ENCODE assay signal across 20 cellular contexts in the genomic region with DNA sequence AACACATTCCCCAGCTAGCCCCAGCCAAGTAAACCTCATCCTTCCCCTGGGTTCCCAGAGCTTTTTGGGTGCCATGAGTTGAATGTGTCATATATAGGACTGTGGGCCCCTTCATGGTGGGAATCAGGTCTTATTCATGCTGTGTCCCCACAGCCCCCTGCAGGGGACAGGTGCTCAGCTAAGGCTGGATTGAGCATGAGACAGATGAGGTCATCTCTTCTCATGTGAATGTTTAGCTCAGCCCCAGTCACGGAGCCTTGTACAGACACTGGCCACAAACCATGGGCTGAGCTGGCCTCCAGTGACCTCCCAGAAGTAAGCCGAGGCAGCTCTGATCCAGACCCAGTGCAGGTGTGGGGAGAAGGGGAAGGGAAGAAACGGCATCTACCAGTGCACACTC.
"Had no signal": no experiment of that assay in that cellular context is flagged by ENCODE, and none has a peak within 500 bp of the region (broad histone marks: within the 10 kb centered on the region; RNA-seq: fewer than 3 reads in every experiment).

No MANE protein-coding gene starts in this region.

- H3K4me3 ChIP-seq: breast epithelium, heart right ventricle, transverse colon, vagina had no signal

- H3K9me3 Mint-ChIP-seq: activated CD4-positive, alpha-beta T cell treated with anti-CD3 and anti-CD28 coated beads, Interleukin-2, amount 10 ng/mL, durations not matched to agents 7 days and 5 days; activated naive CD8-positive, alpha-beta T cell treated with anti-CD3 and anti-CD28 coated beads, Interleukin-2, amount 10 ng/mL, durations not matched to agents 7 days and 5 days; activated T-helper 1 cell treated with anti-CD3 and anti-CD28 coated beads, Interleukin-12 subunit alpha, Interleukin-12 subunit beta, Interleukin-2, Interleukin-4 antibody, amounts not matched to agents 30 ng/mL and 10 ng/mL and 1 ng/mL, durations not matched to agents 14 hours and 24 hours and 36 hours; effector memory CD8-positive, alpha-beta T cell; naive thymus-derived CD4-positive, alpha-beta T cell; T-helper 2 cell treated with Interferon-gamma antibody and Interleukin-4, amounts not matched to agents 5 μg/mL and 100 μg/mL, for 36 hours had no signal

- ATAC-seq: effector memory CD8-positive, alpha-beta T cell; heart right ventricle; left lobe of liver; naive thymus-derived CD4-positive, alpha-beta T cell; stimulated activated naive CD8-positive, alpha-beta T cell treated with anti-CD3 and anti-CD28 coated beads, Interleukin-15, Interleukin-2, amounts not matched to agents 100 U/mL and 50 U/mL, for 24 hours had no signal

- FAIRE-seq: islet of Langerhans, small intestine had no signal

- H3K27ac ChIP-seq: breast epithelium, heart right ventricle, neutrophil, transverse colon, vagina had no signal

- H3K36me3 ChIP-seq: breast epithelium, neutrophil, vagina had no signal

- H3K4me1 ChIP-seq: breast epithelium, vagina had no signal

- H3K9me3 ChIP-seq: breast epithelium, heart right ventricle, neutrophil, transverse colon, vagina had no signal

- H3K27ac Mint-ChIP-seq: activated CD4-positive, alpha-beta T cell treated with anti-CD3 and anti-CD28 coated beads, Interleukin-2, amount 10 ng/mL, durations not matched to agents 7 days and 5 days; activated naive CD8-positive, alpha-beta T cell treated with anti-CD3 and anti-CD28 coated beads, Interleukin-2, amount 10 ng/mL, durations not matched to agents 7 days and 5 days; activated T-helper 1 cell treated with anti-CD3 and anti-CD28 coated beads, Interleukin-12 subunit alpha, Interleukin-12 subunit beta, Interleukin-2, Interleukin-4 antibody, amounts not matched to agents 30 ng/mL and 10 ng/mL and 1 ng/mL, durations not matched to agents 14 hours and 24 hours and 36 hours; effector memory CD8-positive, alpha-beta T cell; naive thymus-derived CD4-positive, alpha-beta T cell; T-helper 2 cell treated with Interferon-gamma antibody and Interleukin-4, amounts not matched to agents 5 μg/mL and 100 μg/mL, for 36 hours had no signal

- H3K27me3 ChIP-seq: breast epithelium, heart right ventricle, transverse colon, vagina had no signal

- DNase-seq: activated CD4-positive, alpha-beta T cell treated with anti-CD3 and anti-CD28 coated beads, Interleukin-2, amount 10 ng/mL, durations not matched to agents 7 days and 5 days; activated CD8-positive, alpha-beta memory T cell treated with anti-CD3 and anti-CD28 coated beads for 24 hours; activated naive CD8-positive, alpha-beta T cell treated with anti-CD3 and anti-CD28 coated beads, Interleukin-2, amount 10 ng/mL, durations not matched to agents 7 days and 5 days; dermis blood vessel endothelial cell; effector memory CD8-positive, alpha-beta T cell; foreskin melanocyte; heart right ventricle; naive thymus-derived CD4-positive, alpha-beta T cell; posterior cingulate gyrus; small intestine; stimulated activated CD4-positive, alpha-beta T cell treated with anti-CD3 and anti-CD28 coated beads, Interleukin-4, amount 100 ng/mL, for 24 hours; stimulated activated naive CD8-positive, alpha-beta T cell treated with anti-CD3 and anti-CD28 coated beads, Interleukin-15, Interleukin-2, amounts not matched to agents 100 U/mL and 50 U/mL, for 24 hours; transverse colon had no signal

- H3K4me3 Mint-ChIP-seq: activated CD4-positive, alpha-beta T cell treated with anti-CD3 and anti-CD28 coated beads, Interleukin-2, amount 10 ng/mL, durations not matched to agents 7 days and 5 days; activated naive CD8-positive, alpha-beta T cell treated with anti-CD3 and anti-CD28 coated beads, Interleukin-2, amount 10 ng/mL, durations not matched to agents 7 days and 5 days; activated T-helper 1 cell treated with anti-CD3 and anti-CD28 coated beads, Interleukin-12 subunit alpha, Interleukin-12 subunit beta, Interleukin-2, Interleukin-4 antibody, amounts not matched to agents 30 ng/mL and 10 ng/mL and 1 ng/mL, durations not matched to agents 14 hours and 24 hours and 36 hours; effector memory CD8-positive, alpha-beta T cell; naive thymus-derived CD4-positive, alpha-beta T cell; T-helper 2 cell treated with Interferon-gamma antibody and Interleukin-4, amounts not matched to agents 5 μg/mL and 100 μg/mL, for 36 hours had no signal

- H3K4me1 Mint-ChIP-seq: activated CD4-positive, alpha-beta T cell treated with anti-CD3 and anti-CD28 coated beads, Interleukin-2, amount 10 ng/mL, durations not matched to agents 7 days and 5 days; activated naive CD8-positive, alpha-beta T cell treated with anti-CD3 and anti-CD28 coated beads, Interleukin-2, amount 10 ng/mL, durations not matched to agents 7 days and 5 days; naive thymus-derived CD4-positive, alpha-beta T cell had no signal

- H3K36me3 Mint-ChIP-seq: activated naive CD8-positive, alpha-beta T cell treated with anti-CD3 and anti-CD28 coated beads, Interleukin-2, amount 10 ng/mL, durations not matched to agents 7 days and 5 days; naive thymus-derived CD4-positive, alpha-beta T cell had no signal
